In the genomic region with DNA sequence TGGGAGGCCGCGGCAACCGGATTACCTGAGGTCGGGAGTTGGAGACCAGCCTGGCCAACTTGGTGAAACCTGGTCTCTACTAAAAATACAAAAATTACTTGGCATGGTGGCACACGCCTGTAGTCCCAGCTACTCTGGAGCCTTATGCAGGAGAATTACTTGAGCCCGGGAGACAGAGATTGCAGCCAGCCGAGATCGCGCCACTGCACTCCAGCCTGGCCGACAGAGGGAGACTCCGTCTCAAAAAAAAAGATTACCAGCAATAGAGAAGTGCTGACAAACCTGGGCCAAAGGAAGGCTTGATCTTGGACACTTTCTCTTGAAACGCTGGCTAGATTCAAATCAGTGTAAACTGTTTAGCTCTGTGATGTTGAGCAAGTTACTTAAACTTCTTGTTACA, we compare ENCODE assay signal across 8 cellular contexts. TPM values are rescaled to one million over a fixed set of nuclear protein-coding genes. Genes with fewer than 3 reads are reported as not detected.
DNase-seq lines count a peak whose midpoint lies in the region; ATAC-seq and TF ChIP-seq lines count a peak whose summit lies in the region.

No MANE protein-coding gene starts in this region.

- H3K27me3 ChIP-seq in HAP-1 (ENCODE audit: low read depth) = no peaks in the 10 kb centered on the region

- H3K27ac Mint-ChIP-seq in activated CD8-positive, alpha-beta T cell treated with anti-CD3 and anti-CD28 coated beads, Interleukin-2, amount 10 ng/mL, durations not matched to agents 7 days and 5 days = no peak overlapping the region
- H3K27ac Mint-ChIP-seq in mesothelial cell of epicardium = no peak overlapping the region

- ATAC-seq in activated CD8-positive, alpha-beta T cell treated with anti-CD3 and anti-CD28 coated beads, Interleukin-2, amount 10 ng/mL, durations not matched to agents 7 days and 5 days = peak; percentile 44
- ATAC-seq in GM18519 (IDR thresholded peaks at IDR 0.05; ENCODE audit: low FRiP score, unreplicated experiment) = no peak
- ATAC-seq in HG03175 (IDR thresholded peaks at IDR 0.05; ENCODE audit: unreplicated experiment) = no peak

- TF ChIP-seq CTCF in AG09309 (IDR thresholded peaks at IDR 0.05; ENCODE audit: control insufficient read depth, insufficient read depth, low read depth, low read length, missing control alignments) (peak; percentile 56), mesothelial cell of epicardium (IDR thresholded peaks at IDR 0.05; ENCODE audit: unreplicated experiment) (no peak)

- H3K36me3 ChIP-seq in HAP-1 (replicated peaks) = no peaks in the 10 kb centered on the region

- DNase-seq in AG09309 (ENCODE audit: low read depth) (no peak), HAP-1 (ENCODE audit: low spot score in 2 of 2) (peak; percentile 18 to 53), islet precursor cell (peak; percentile 73), mesothelial cell of epicardium (ENCODE audit: low spot score in 2 of 2, unreplicated experiment in 2 of 2) (no peak), NCI-H226 (no peak)
- DNase-seq in activated CD8-positive, alpha-beta T cell treated with anti-CD3 and anti-CD28 coated beads, Interleukin-2, amount 10 ng/mL, durations not matched to agents 7 days and 5 days = peak; percentile 51

- no peaks in the 10 kb centered on the region; the same call in 1 of the 2 replicates for H3K4me1 ChIP-seq in HAP-1

- POLR2A ChIA-PET in activated CD8-positive, alpha-beta T cell treated with anti-CD3 and anti-CD28 coated beads, Interleukin-2, amount 10 ng/mL, durations not matched to agents 7 days and 5 days (lab: Charles Lee) = interaction anchor here (0.7 kb wide), 1 partner anchor 258 kb away, joined by 3 read pairs; no protein-coding TSS in a partner anchor

- peaks cover 38% of the 10 kb centered on the region for H3K4me1 Mint-ChIP-seq in activated CD8-positive, alpha-beta T cell treated with anti-CD3 and anti-CD28 coated beads, Interleukin-2, amount 10 ng/mL, durations not matched to agents 7 days and 5 days (ENCODE audit: low read depth)
- H3K4me1 Mint-ChIP-seq in mesothelial cell of epicardium = peaks cover 18% of the 10 kb centered on the region

- CTCF ChIA-PET in activated CD8-positive, alpha-beta T cell treated with anti-CD3 and anti-CD28 coated beads, Interleukin-2, amount 10 ng/mL, durations not matched to agents 7 days and 5 days (lab: Charles Lee) = interaction anchor here (0.7 to 6.9 kb wide), 11 partner anchors 9 to 812 kb away, joined by 3 to 59 read pairs (median 4); a partner anchor contains a TSS

- H3K36me3 Mint-ChIP-seq in activated CD8-positive, alpha-beta T cell treated with anti-CD3 and anti-CD28 coated beads, Interleukin-2, amount 10 ng/mL, durations not matched to agents 7 days and 5 days (ENCODE audit: low read depth) = no peaks in the 10 kb centered on the region
- no peaks in the 10 kb centered on the region for H3K36me3 Mint-ChIP-seq in mesothelial cell of epicardium

- no peak overlapping the region for H3K4me3 Mint-ChIP-seq in activated CD8-positive, alpha-beta T cell treated with anti-CD3 and anti-CD28 coated beads, Interleukin-2, amount 10 ng/mL, durations not matched to agents 7 days and 5 days
- no peak overlapping the region for H3K4me3 Mint-ChIP-seq in mesothelial cell of epicardium

- no peak overlapping the region for H3K4me3 ChIP-seq in AG09309 (ENCODE audit: control insufficient read depth, low read depth, low read length)
- H3K4me3 ChIP-seq in HAP-1 = no peak overlapping the region

- H3K9me3 ChIP-seq in HAP-1 = no peaks in the 10 kb centered on the region

- H3K9me3 Mint-ChIP-seq in activated CD8-positive, alpha-beta T cell treated with anti-CD3 and anti-CD28 coated beads, Interleukin-2, amount 10 ng/mL, durations not matched to agents 7 days and 5 days (ENCODE audit: insufficient read depth) = no peaks in the 10 kb centered on the region
- H3K9me3 Mint-ChIP-seq in mesothelial cell of epicardium = no peaks in the 10 kb centered on the region

- H3K27me3 Mint-ChIP-seq in activated CD8-positive, alpha-beta T cell treated with anti-CD3 and anti-CD28 coated beads, Interleukin-2, amount 10 ng/mL, durations not matched to agents 7 days and 5 days (ENCODE audit: low read depth) = peaks cover 51% of the 10 kb centered on the region
- peaks cover 92% of the 10 kb centered on the region for H3K27me3 Mint-ChIP-seq in mesothelial cell of epicardium (ENCODE audit: low read depth)

- in situ Hi-C loops in HAP-1 (cut with MboI; ENCODE audit: low sequenced_read_pairs) = no loop called here

RNA-seq across cellular contexts. Expression of a gene that starts 4.3 kb away (rescaled TPM):
- 1 to 10 TPM in 1 of 2 experiments, under 1 TPM in 1; 0.84 to 1.9 TPM for total RNA-seq in activated CD8-positive, alpha-beta T cell treated with anti-CD3 and anti-CD28 coated beads, Interleukin-2, amount 10 ng/mL, durations not matched to agents 7 days and 5 days
- not detected in 3 replicates for total RNA-seq in mesothelial cell of epicardium

RNA-seq across cellular contexts. Expression of a gene that starts 6.1 kb away (rescaled TPM):
- total RNA-seq in activated CD8-positive, alpha-beta T cell treated with anti-CD3 and anti-CD28 coated beads, Interleukin-2, amount 10 ng/mL, durations not matched to agents 7 days and 5 days = 10 to 100 TPM; 30.6 to 36.2 TPM
- total RNA-seq in mesothelial cell of epicardium = not detected in 3 replicates

RNA-seq across cellular contexts. Expression of a gene that starts 8.4 kb away (rescaled TPM):
- 10 to 100 TPM; 85.3 to 86.0 TPM for total RNA-seq in activated CD8-positive, alpha-beta T cell treated with anti-CD3 and anti-CD28 coated beads, Interleukin-2, amount 10 ng/mL, durations not matched to agents 7 days and 5 days
- 6.8 to 8.9 TPM (median 7.1 TPM) in 3 replicates for total RNA-seq in mesothelial cell of epicardium

RNA-seq across cellular contexts. Expression of a gene that starts 16.2 kb away (rescaled TPM):
- total RNA-seq in activated CD8-positive, alpha-beta T cell treated with anti-CD3 and anti-CD28 coated beads, Interleukin-2, amount 10 ng/mL, durations not matched to agents 7 days and 5 days = 10 to 100 TPM; 25.8 to 28.0 TPM
- total RNA-seq in mesothelial cell of epicardium = 0.63 to 0.95 TPM (median 0.66 TPM) in 3 replicates

RNA-seq across cellular contexts. Expression of a gene that starts 22.2 kb away (rescaled TPM):
- total RNA-seq in activated CD8-positive, alpha-beta T cell treated with anti-CD3 and anti-CD28 coated beads, Interleukin-2, amount 10 ng/mL, durations not matched to agents 7 days and 5 days = not detected
- total RNA-seq in mesothelial cell of epicardium = not detected in 3 replicates

Comparison
In these comparisons a context has a peak if more than half of its experiments do, and no peak if none do; other contexts are left out.
1. DNase-seq: peak in HAP-1 (2 of 2), activated CD8-positive, alpha-beta T cell treated with anti-CD3 and anti-CD28 coated beads, Interleukin-2, amount 10 ng/mL, durations not matched to agents 7 days and 5 days (single experiment) and islet precursor cell (single experiment); none in AG09309 (single experiment), mesothelial cell of epicardium (0 of 2) and NCI-H226 (single experiment).
2. RNA of a gene that starts 6.1 kb away (total RNA-seq): 30.6 to 36.2 TPM in activated CD8-positive, alpha-beta T cell treated with anti-CD3 and anti-CD28 coated beads, Interleukin-2, amount 10 ng/mL, durations not matched to agents 7 days and 5 days; not detected in mesothelial cell of epicardium; every median in the first group is over 10 times any median in the second.